In the genomic region with DNA sequence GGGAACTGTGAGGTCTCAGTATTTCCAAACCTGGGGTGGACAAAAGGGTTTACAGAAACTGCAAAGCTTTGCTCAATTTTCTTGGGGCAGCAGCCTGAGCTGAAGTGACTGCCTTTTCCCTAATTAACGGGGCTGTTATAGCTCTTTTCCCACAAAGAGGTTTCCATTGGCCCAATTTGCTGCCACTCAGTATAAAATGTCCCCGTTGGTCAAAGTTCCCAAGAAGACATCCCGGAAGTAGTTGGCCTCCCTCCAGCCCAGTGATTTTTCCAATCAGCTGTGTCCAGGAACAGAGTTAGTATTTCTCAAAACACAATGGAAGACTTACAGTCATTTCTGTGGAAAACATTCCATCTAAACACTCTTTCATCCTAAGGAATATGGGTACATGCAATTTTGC, we compare ENCODE assay signal across 2 cellular contexts.
A peak's percentile ranks its signal among the peaks of the same experiment; 100 is the strongest.
TF ChIP-seq lines count a peak whose summit lies in the region.

No MANE protein-coding gene starts in this region.

TF ChIP-seq in HEK293T, 16 proteins besides CTCF, POLR2A, EP300 and RAD21 (continued from another document):
- TF ChIP-seq, protein P1, sequence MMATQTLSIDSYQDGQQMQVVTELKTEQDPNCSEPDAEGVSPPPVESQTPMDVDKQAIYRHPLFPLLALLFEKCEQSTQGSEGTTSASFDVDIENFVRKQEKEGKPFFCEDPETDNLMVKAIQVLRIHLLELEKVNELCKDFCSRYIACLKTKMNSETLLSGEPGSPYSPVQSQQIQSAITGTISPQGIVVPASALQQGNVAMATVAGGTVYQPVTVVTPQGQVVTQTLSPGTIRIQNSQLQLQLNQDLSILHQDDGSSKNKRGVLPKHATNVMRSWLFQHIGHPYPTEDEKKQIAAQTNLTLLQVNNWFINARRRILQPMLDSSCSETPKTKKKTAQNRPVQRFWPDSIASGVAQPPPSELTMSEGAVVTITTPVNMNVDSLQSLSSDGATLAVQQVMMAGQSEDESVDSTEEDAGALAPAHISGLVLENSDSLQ (IDR thresholded peaks at IDR 0.05): peak; percentile 69

TF ChIP-seq in GM12878, 131 proteins besides CTCF, POLR2A, EP300 and RAD21 (continued from another document):
- TF ChIP-seq, protein P1 (IDR thresholded peaks at IDR 0.05): peak; percentile 25; the same call in 1 of the 2 replicates
